1 cellular context compared by ENCODE assay signal in the genomic region with DNA sequence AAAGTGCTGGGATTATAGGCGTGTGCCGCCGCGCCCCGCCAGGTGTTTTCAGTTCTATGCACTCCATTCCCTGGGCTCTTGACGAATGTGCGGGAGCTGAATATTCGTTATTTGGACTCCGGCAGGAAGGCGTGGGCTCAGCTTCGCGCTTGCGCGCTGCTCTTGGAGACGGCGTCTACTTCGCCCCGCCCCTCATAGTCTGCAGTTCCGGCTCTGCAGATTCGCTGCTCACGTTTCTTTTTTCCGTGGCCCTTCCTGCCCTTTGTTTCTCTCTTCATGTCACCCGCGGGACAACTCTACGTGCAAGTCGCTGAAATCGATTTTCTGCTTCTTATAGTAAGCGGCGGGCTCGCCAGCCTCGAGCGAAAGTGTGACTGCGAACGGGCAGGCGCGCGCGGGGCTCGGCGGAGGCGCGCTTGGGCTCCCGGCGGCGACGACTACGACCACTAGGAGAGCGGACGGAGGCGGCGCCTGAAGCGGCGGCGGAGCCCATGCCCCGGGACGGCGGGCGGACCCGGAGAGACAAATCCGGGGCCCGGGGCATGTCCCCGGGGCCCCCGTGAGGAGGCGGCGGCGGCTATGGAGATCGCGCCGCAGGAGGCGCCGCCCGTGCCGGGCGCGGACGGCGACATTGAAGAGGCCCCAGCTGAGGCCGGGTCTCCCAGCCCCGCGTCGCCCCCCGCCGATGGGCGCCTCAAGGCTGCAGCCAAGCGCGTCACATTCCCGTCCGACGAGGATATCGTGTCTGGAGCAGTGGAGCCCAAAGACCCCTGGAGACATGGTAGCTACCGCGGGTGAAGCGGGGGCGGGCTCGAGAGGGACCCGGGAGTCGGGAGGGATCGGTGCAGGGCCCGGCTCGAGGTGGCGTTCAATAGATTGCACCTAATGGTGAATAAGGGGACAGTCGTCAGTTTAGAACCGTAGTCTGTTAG.
A peak's percentile ranks its signal among the peaks of the same experiment; 100 is the strongest.
TF ChIP-seq lines count a peak whose summit lies in the region.

Gene PPP1R37 (plus strand): TSS at position 433 of the 932 bp plus-strand sequence. CDS start 147 bp downstream, at position 580.

TF ChIP-seq in K562, 482 proteins besides CTCF, POLR2A, EP300 and RAD21 (continued from another document and continues in another):
- TF ChIP-seq PREB (CRISPR knock-in tag; IDR thresholded peaks at IDR 0.05) (peak; percentile 95; the same call in 1 of the 2 replicates), SIN3B (IDR thresholded peaks at IDR 0.05; ENCODE audit: low read depth) (peak; percentile 91), ILF3 (IDR thresholded peaks at IDR 0.05; ENCODE audit: borderline replicate concordance) (no peak), ZNF785 (CRISPR knock-in tag; IDR thresholded peaks at IDR 0.05) (no peak), ZNF212 (CRISPR knock-in tag; IDR thresholded peaks at IDR 0.05) (no peak), ZNF436 (CRISPR knock-in tag; IDR thresholded peaks at IDR 0.05) (no peak), ZNF644 (tag; IDR thresholded peaks at IDR 0.05; ENCODE audit: low read depth) (0 out of 2 replicates have a peak, but pooled peaks have one; percentile 8), NFRKB (IDR thresholded peaks at IDR 0.05; ENCODE audit: low read depth) (no peak), ZNF12 (CRISPR knock-in tag; IDR thresholded peaks at IDR 0.05) (no peak), TEAD1 (CRISPR knock-in tag; IDR thresholded peaks at IDR 0.05) (peak; percentile 40 to 93; a peak in 3 of 4 replicates), YBX1 (IDR thresholded peaks at IDR 0.05) (no peak), MEF2A (IDR thresholded peaks at IDR 0.05; ENCODE audit: control insufficient read depth, low read depth, low read length) (no peak), ZC3H4 (CRISPR knock-in tag; IDR thresholded peaks at IDR 0.05; ENCODE audit: borderline replicate concordance) (no peak), MAFG (tag; conservative IDR thresholded peaks at IDR 0.05) (no peak), FUS (optimal IDR thresholded peaks at IDR 0.05; ENCODE audit: low read depth, low read length) (no peak), L3MBTL2 (IDR thresholded peaks at IDR 0.05) (peak; percentile 83), SAP30 (IDR thresholded peaks at IDR 0.05; ENCODE audit: borderline replicate concordance, insufficient read depth, low read depth, low read length, poor library complexity, severe bottlenecking) (peak; percentile 36), FOXJ2 (tag; IDR thresholded peaks at IDR 0.05) (no peak), TCF3 (CRISPR knock-in tag; IDR thresholded peaks at IDR 0.05) (no peak), ZNF165 (CRISPR knock-in tag; IDR thresholded peaks at IDR 0.05; ENCODE audit: borderline replicate concordance) (no peak), FOXJ3 (CRISPR knock-in tag; IDR thresholded peaks at IDR 0.05) (no peak), ZNF263 (CRISPR knock-in tag; IDR thresholded peaks at IDR 0.05; ENCODE audit: borderline replicate concordance) (peak; percentile 67; the same call in 1 of the 2 replicates), ZNF76 (CRISPR knock-in tag; IDR thresholded peaks at IDR 0.05; ENCODE audit: borderline replicate concordance) (no peak), ZSCAN29 (IDR thresholded peaks at IDR 0.05) (no peak), MAX (CRISPR knock-in tag; IDR thresholded peaks at IDR 0.05) (peak; percentile 77), PRPF4 (IDR thresholded peaks at IDR 0.05; ENCODE audit: insufficient read depth, low read depth, low read length, poor library complexity, severe bottlenecking) (no peak), THRAP3 (IDR thresholded peaks at IDR 0.05; ENCODE audit: borderline replicate concordance) (no peak), CHCHD3 (CRISPR knock-in tag; IDR thresholded peaks at IDR 0.05) (no peak), BDP1 (IDR thresholded peaks at IDR 0.05; ENCODE audit: insufficient read depth, insufficient read length) (no peak), MEF2D (tag; conservative IDR thresholded peaks at IDR 0.05; ENCODE audit: low read depth) (0 out of 2 replicates have a peak, but pooled peaks have one; percentile 37), THAP7 (CRISPR knock-in tag; IDR thresholded peaks at IDR 0.05) (peak; percentile 87; the same call in 1 of the 2 replicates), DNMT1 (IDR thresholded peaks at IDR 0.05) (peak; percentile 99; the same call in 1 of the 2 replicates), SNAPC5 (CRISPR knock-in tag; IDR thresholded peaks at IDR 0.05) (no peak), ATF1 (CRISPR knock-in tag; IDR thresholded peaks at IDR 0.05) (no peak), ATF1 (tag; IDR thresholded peaks at IDR 0.05) (peak; percentile 92), CHD4 (IDR thresholded peaks at IDR 0.05; ENCODE audit: insufficient read depth, insufficient replicate concordance, low read depth, low read length, poor library complexity, severe bottlenecking) (no peak), ZNF282 (CRISPR knock-in tag; IDR thresholded peaks at IDR 0.05) (no peak), BCOR (IDR thresholded peaks at IDR 0.05) (peak; percentile 76), HNRNPK (IDR thresholded peaks at IDR 0.05; ENCODE audit: low read depth, low read length, poor library complexity, severe bottlenecking) (no peak), ILK (tag; IDR thresholded peaks at IDR 0.05; ENCODE audit: borderline replicate concordance, low read depth) (no peak)
- TF ChIP-seq, protein P1, sequence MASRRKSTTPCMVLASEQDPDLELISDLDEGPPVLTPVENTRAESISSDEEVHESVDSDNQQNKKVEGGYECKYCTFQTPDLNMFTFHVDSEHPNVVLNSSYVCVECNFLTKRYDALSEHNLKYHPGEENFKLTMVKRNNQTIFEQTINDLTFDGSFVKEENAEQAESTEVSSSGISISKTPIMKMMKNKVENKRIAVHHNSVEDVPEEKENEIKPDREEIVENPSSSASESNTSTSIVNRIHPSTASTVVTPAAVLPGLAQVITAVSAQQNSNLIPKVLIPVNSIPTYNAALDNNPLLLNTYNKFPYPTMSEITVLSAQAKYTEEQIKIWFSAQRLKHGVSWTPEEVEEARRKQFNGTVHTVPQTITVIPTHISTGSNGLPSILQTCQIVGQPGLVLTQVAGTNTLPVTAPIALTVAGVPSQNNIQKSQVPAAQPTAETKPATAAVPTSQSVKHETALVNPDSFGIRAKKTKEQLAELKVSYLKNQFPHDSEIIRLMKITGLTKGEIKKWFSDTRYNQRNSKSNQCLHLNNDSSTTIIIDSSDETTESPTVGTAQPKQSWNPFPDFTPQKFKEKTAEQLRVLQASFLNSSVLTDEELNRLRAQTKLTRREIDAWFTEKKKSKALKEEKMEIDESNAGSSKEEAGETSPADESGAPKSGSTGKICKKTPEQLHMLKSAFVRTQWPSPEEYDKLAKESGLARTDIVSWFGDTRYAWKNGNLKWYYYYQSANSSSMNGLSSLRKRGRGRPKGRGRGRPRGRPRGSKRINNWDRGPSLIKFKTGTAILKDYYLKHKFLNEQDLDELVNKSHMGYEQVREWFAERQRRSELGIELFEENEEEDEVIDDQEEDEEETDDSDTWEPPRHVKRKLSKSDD (conservative IDR thresholded peaks at IDR 0.05; ENCODE audit: low read length), result no peak
- TF ChIP-seq, protein P2, sequence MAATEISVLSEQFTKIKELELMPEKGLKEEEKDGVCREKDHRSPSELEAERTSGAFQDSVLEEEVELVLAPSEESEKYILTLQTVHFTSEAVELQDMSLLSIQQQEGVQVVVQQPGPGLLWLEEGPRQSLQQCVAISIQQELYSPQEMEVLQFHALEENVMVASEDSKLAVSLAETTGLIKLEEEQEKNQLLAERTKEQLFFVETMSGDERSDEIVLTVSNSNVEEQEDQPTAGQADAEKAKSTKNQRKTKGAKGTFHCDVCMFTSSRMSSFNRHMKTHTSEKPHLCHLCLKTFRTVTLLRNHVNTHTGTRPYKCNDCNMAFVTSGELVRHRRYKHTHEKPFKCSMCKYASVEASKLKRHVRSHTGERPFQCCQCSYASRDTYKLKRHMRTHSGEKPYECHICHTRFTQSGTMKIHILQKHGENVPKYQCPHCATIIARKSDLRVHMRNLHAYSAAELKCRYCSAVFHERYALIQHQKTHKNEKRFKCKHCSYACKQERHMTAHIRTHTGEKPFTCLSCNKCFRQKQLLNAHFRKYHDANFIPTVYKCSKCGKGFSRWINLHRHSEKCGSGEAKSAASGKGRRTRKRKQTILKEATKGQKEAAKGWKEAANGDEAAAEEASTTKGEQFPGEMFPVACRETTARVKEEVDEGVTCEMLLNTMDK (IDR thresholded peaks at IDR 0.05; ENCODE audit: borderline replicate concordance, insufficient read depth, low read depth, low read length, poor library complexity, severe bottlenecking), result peak; percentile 62
- TF ChIP-seq, protein P3, sequence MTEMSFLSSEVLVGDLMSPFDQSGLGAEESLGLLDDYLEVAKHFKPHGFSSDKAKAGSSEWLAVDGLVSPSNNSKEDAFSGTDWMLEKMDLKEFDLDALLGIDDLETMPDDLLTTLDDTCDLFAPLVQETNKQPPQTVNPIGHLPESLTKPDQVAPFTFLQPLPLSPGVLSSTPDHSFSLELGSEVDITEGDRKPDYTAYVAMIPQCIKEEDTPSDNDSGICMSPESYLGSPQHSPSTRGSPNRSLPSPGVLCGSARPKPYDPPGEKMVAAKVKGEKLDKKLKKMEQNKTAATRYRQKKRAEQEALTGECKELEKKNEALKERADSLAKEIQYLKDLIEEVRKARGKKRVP (CRISPR knock-in tag; IDR thresholded peaks at IDR 0.05), result no peak
- TF ChIP-seq, protein P4, sequence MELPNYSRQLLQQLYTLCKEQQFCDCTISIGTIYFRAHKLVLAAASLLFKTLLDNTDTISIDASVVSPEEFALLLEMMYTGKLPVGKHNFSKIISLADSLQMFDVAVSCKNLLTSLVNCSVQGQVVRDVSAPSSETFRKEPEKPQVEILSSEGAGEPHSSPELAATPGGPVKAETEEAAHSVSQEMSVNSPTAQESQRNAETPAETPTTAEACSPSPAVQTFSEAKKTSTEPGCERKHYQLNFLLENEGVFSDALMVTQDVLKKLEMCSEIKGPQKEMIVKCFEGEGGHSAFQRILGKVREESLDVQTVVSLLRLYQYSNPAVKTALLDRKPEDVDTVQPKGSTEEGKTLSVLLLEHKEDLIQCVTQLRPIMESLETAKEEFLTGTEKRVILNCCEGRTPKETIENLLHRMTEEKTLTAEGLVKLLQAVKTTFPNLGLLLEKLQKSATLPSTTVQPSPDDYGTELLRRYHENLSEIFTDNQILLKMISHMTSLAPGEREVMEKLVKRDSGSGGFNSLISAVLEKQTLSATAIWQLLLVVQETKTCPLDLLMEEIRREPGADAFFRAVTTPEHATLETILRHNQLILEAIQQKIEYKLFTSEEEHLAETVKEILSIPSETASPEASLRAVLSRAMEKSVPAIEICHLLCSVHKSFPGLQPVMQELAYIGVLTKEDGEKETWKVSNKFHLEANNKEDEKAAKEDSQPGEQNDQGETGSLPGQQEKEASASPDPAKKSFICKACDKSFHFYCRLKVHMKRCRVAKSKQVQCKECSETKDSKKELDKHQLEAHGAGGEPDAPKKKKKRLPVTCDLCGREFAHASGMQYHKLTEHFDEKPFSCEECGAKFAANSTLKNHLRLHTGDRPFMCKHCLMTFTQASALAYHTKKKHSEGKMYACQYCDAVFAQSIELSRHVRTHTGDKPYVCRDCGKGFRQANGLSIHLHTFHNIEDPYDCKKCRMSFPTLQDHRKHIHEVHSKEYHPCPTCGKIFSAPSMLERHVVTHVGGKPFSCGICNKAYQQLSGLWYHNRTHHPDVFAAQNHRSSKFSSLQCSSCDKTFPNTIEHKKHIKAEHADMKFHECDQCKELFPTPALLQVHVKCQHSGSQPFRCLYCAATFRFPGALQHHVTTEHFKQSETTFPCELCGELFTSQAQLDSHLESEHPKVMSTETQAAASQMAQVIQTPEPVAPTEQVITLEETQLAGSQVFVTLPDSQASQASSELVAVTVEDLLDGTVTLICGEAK (IDR thresholded peaks at IDR 0.05), result peak; percentile 84
- TF ChIP-seq, protein P4 (CRISPR knock-in tag; IDR thresholded peaks at IDR 0.05), result no peak
